ENCODE assay signal across 34 cellular contexts in genomic region chr3:100605358-100605757, GRCh38. TPM values are rescaled to one million over a fixed set of nuclear protein-coding genes. Genes with fewer than 3 reads are reported as not detected.
"Had no signal": no experiment of that assay in that cellular context is flagged by ENCODE, and none has a peak within 500 bp of the region (broad histone marks: within the 10 kb centered on the region; RNA-seq: fewer than 3 reads in every experiment).

No MANE protein-coding gene starts in this region.

- ATAC-seq: esophagus mucosa; foreskin keratinocyte; heart right ventricle; left lung; naive thymus-derived CD4-positive, alpha-beta T cell; psoas muscle; right cardiac atrium; stimulated activated effector memory CD8-positive, alpha-beta T cell treated with anti-CD3 and anti-CD28 coated beads, Interleukin-12 subunit alpha, Interleukin-12 subunit beta, amount 100 ng/mL, for 72 hours; stimulated activated naive CD8-positive, alpha-beta T cell treated with anti-CD3 and anti-CD28 coated beads, Interleukin-15, Interleukin-2, amounts not matched to agents 100 U/mL and 50 U/mL, for 24 hours had no signal

- H3K27ac ChIP-seq: epithelial cell of prostate, foreskin keratinocyte, heart right ventricle, left lung, ovary, psoas muscle, sigmoid colon, testis, tibial nerve, upper lobe of left lung had no signal

- H3K9me3 Mint-ChIP-seq: immature natural killer cell; stimulated activated effector memory CD8-positive, alpha-beta T cell treated with anti-CD3 and anti-CD28 coated beads, Interleukin-12 subunit alpha, Interleukin-12 subunit beta, amount 100 ng/mL, for 72 hours had no signal

- H3K4me3 ChIP-seq: heart right ventricle, left lung, ovary, psoas muscle, sigmoid colon, testis, tibial nerve, upper lobe of left lung had no signal

- H3K4me3 Mint-ChIP-seq: endodermal cell; immature natural killer cell; naive thymus-derived CD4-positive, alpha-beta T cell; nephron; stimulated activated effector memory CD8-positive, alpha-beta T cell treated with anti-CD3 and anti-CD28 coated beads, Interleukin-12 subunit alpha, Interleukin-12 subunit beta, amount 100 ng/mL, for 72 hours had no signal

- H3K27me3 ChIP-seq: foreskin keratinocyte, left lung, ovary, sigmoid colon, testis, tibial nerve, upper lobe of left lung had no signal

- H3K4me1 ChIP-seq: left lung, psoas muscle, sigmoid colon, testis had no signal

- DNase-seq: cerebellar nuclear complex; effector CD8-positive, alpha-beta T cell; endodermal cell; foreskin keratinocyte; glutamatergic neuron; heart right ventricle; hippocampal formation; immature natural killer cell; islet precursor cell; left lung; mesenchymal stem cell; midbrain; naive thymus-derived CD4-positive, alpha-beta T cell; occipital lobe; ovary; posterior cingulate gyrus; psoas muscle; sigmoid colon; stimulated activated CD4-positive, alpha-beta T cell treated with anti-CD3 and anti-CD28 coated beads, Interleukin-2, amount 100 ng/mL, for 24 hours; stimulated activated CD4-positive, alpha-beta T cell treated with anti-CD3 and anti-CD28 coated beads, Interleukin-4, amount 100 ng/mL, for 24 hours; stimulated activated naive CD8-positive, alpha-beta T cell treated with anti-CD3 and anti-CD28 coated beads, Interleukin-15, Interleukin-2, amounts not matched to agents 100 U/mL and 50 U/mL, for 24 hours; substantia nigra; testis had no signal

- H3K36me3 ChIP-seq: heart right ventricle, left lung, ovary, sigmoid colon, tibial nerve, upper lobe of left lung had no signal

- H3K27ac Mint-ChIP-seq: endodermal cell; immature natural killer cell; naive thymus-derived CD4-positive, alpha-beta T cell; nephron; stimulated activated effector memory CD8-positive, alpha-beta T cell treated with anti-CD3 and anti-CD28 coated beads, Interleukin-12 subunit alpha, Interleukin-12 subunit beta, amount 100 ng/mL, for 72 hours had no signal

- H3K36me3 Mint-ChIP-seq: immature natural killer cell; stimulated activated effector memory CD8-positive, alpha-beta T cell treated with anti-CD3 and anti-CD28 coated beads, Interleukin-12 subunit alpha, Interleukin-12 subunit beta, amount 100 ng/mL, for 72 hours had no signal

RNA-seq across cellular contexts. Expression of gene ADGRG7, which starts 4.0 kb away (rescaled TPM):
- total RNA-seq: esophagus mucosa; fibroblast of lung; foreskin keratinocyte; left lung; lower leg skin; lung microvascular endothelial cell; naive thymus-derived CD4-positive, alpha-beta T cell; occipital lobe; ovary; right cardiac atrium; sigmoid colon; skeletal muscle tissue; upper lobe of left lung had no signal
- polyA plus RNA-seq: fibroblast of lung; foreskin keratinocyte; heart right ventricle; immature natural killer cell; naive thymus-derived CD4-positive, alpha-beta T cell; ovary; right cardiac atrium had no signal
